8 cellular contexts compared by ENCODE assay signal in the genomic region with DNA sequence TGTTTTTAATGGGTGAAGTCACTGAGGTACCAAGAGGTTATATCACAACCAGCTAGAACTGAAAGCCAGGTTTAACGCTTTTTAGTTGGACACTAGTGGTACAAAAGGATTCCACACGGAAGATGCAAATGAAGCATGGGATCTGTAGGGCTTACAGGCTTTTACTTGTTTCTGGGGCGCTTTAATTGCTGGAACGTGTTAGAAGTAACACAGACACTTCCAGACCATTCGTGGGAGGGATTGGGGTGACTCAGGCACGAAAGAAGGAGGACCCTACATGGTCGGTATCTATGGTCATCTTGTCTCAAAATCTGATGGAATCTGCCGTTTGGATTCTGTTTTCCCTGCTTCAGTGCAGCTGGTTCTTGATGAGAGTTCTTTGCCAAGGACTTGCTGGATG. TPM values are rescaled to one million over a fixed set of nuclear protein-coding genes. Genes with fewer than 3 reads are reported as not detected.
DNase-seq lines count a peak whose midpoint lies in the region; ATAC-seq lines count a peak whose summit lies in the region.

No MANE protein-coding gene starts in this region.

- POLR2A ChIA-PET in activated CD4-positive, alpha-beta memory T cell treated with anti-CD3 and anti-CD28 coated beads for 36 hours (lab: Charles Lee): no interaction called here

- DNase-seq in T-helper 2 cell treated with Interferon-gamma antibody and Interleukin-4, amounts not matched to agents 5 μg/mL and 100 μg/mL, for 36 hours (ENCODE audit: low spot score): no peak
- DNase-seq in T-helper 2 cell (no peak), NCI-H2029 treated with DMSO at 0.1 percent for 48 hours (lab: John Stamatoyannopoulos, UW) (no peak), cortex of kidney (lab: John Stamatoyannopoulos, UW) (no peak), HK-2 (ENCODE audit: unreplicated experiment) (no peak)
- no peak for DNase-seq in activated CD4-positive, alpha-beta memory T cell treated with anti-CD3 and anti-CD28 coated beads for 36 hours
- DNase-seq in stimulated activated naive B cell treated with anti-CD40 and anti-IgM and Interleukin-4, amounts not matched to agents 10 μg/mL and 1 μg/mL and 100 μg/mL, for 72 hours: no peak

- H3K36me3 Mint-ChIP-seq in T-helper 2 cell treated with Interferon-gamma antibody and Interleukin-4, amounts not matched to agents 5 μg/mL and 100 μg/mL, for 36 hours (ENCODE audit: low read depth): peaks cover 20% of the 10 kb centered on the region
- H3K36me3 Mint-ChIP-seq in activated CD4-positive, alpha-beta memory T cell treated with anti-CD3 and anti-CD28 coated beads for 36 hours: peaks cover 12% of the 10 kb centered on the region
- peaks cover 21 to 22% of the 10 kb centered on the region in 2 donors for H3K36me3 Mint-ChIP-seq in stimulated activated naive B cell treated with anti-CD40 and anti-IgM and Interleukin-4, amounts not matched to agents 10 μg/mL and 1 μg/mL and 100 μg/mL, for 72 hours

- intact Hi-C loops in activated CD4-positive, alpha-beta memory T cell treated with anti-CD3 and anti-CD28 coated beads for 36 hours (cut with micrococcal nuclease): loop anchor here (2.0 kb wide), 1 partner anchor 799 kb away; the partner anchor contains the start of gene CCM2

- peaks cover 14% of the 10 kb centered on the region for H3K36me3 ChIP-seq in iPS-15b (ENCODE audit: control insufficient read depth, insufficient read depth, low read length)

- no peaks in the 10 kb centered on the region for H3K4me1 ChIP-seq in iPS-15b (ENCODE audit: control insufficient read depth, insufficient read depth, low read length)

- H3K27ac Mint-ChIP-seq in T-helper 2 cell treated with Interferon-gamma antibody and Interleukin-4, amounts not matched to agents 5 μg/mL and 100 μg/mL, for 36 hours: no peak overlapping the region
- H3K27ac Mint-ChIP-seq in activated CD4-positive, alpha-beta memory T cell treated with anti-CD3 and anti-CD28 coated beads for 36 hours: no peak overlapping the region
- no peak overlapping the region for H3K27ac Mint-ChIP-seq in stimulated activated naive B cell treated with anti-CD40 and anti-IgM and Interleukin-4, amounts not matched to agents 10 μg/mL and 1 μg/mL and 100 μg/mL, for 72 hours

- peaks cover 20% of the 10 kb centered on the region for H3K4me1 Mint-ChIP-seq in T-helper 2 cell treated with Interferon-gamma antibody and Interleukin-4, amounts not matched to agents 5 μg/mL and 100 μg/mL, for 36 hours (ENCODE audit: low read depth)
- peaks cover 28% of the 10 kb centered on the region for H3K4me1 Mint-ChIP-seq in activated CD4-positive, alpha-beta memory T cell treated with anti-CD3 and anti-CD28 coated beads for 36 hours (ENCODE audit: low read depth)
- peaks cover 23 to 25% of the 10 kb centered on the region in 2 donors for H3K4me1 Mint-ChIP-seq in stimulated activated naive B cell treated with anti-CD40 and anti-IgM and Interleukin-4, amounts not matched to agents 10 μg/mL and 1 μg/mL and 100 μg/mL, for 72 hours

- no peaks in the 10 kb centered on the region for H3K9me3 ChIP-seq in iPS-15b (ENCODE audit: control insufficient read depth, insufficient read depth, low read length)

- no peaks in the 10 kb centered on the region for H3K9me3 Mint-ChIP-seq in T-helper 2 cell treated with Interferon-gamma antibody and Interleukin-4, amounts not matched to agents 5 μg/mL and 100 μg/mL, for 36 hours
- H3K9me3 Mint-ChIP-seq in activated CD4-positive, alpha-beta memory T cell treated with anti-CD3 and anti-CD28 coated beads for 36 hours: no peaks in the 10 kb centered on the region
- H3K9me3 Mint-ChIP-seq in stimulated activated naive B cell treated with anti-CD40 and anti-IgM and Interleukin-4, amounts not matched to agents 10 μg/mL and 1 μg/mL and 100 μg/mL, for 72 hours: no peaks in the 10 kb centered on the region

- H3K27me3 Mint-ChIP-seq in T-helper 2 cell treated with Interferon-gamma antibody and Interleukin-4, amounts not matched to agents 5 μg/mL and 100 μg/mL, for 36 hours (ENCODE audit: low read depth): no peaks in the 10 kb centered on the region
- H3K27me3 Mint-ChIP-seq in activated CD4-positive, alpha-beta memory T cell treated with anti-CD3 and anti-CD28 coated beads for 36 hours: peaks cover 6% of the 10 kb centered on the region
- no peaks in the 10 kb centered on the region for H3K27me3 Mint-ChIP-seq in stimulated activated naive B cell treated with anti-CD40 and anti-IgM and Interleukin-4, amounts not matched to agents 10 μg/mL and 1 μg/mL and 100 μg/mL, for 72 hours

- CTCF ChIA-PET in activated CD4-positive, alpha-beta memory T cell treated with anti-CD3 and anti-CD28 coated beads for 36 hours (lab: Charles Lee): interaction anchor here (1.0 to 2.0 kb wide), 7 partner anchors 13 to 289 kb away, joined by 3 to 6 read pairs (median 4); no protein-coding TSS in a partner anchor

- peak overlapping the region; percentile 89 for H3K4me3 Mint-ChIP-seq in T-helper 2 cell treated with Interferon-gamma antibody and Interleukin-4, amounts not matched to agents 5 μg/mL and 100 μg/mL, for 36 hours
- peak overlapping the region; percentile 83 for H3K4me3 Mint-ChIP-seq in activated CD4-positive, alpha-beta memory T cell treated with anti-CD3 and anti-CD28 coated beads for 36 hours
- peak overlapping the region; percentile 92 to 93 for H3K4me3 Mint-ChIP-seq in stimulated activated naive B cell treated with anti-CD40 and anti-IgM and Interleukin-4, amounts not matched to agents 10 μg/mL and 1 μg/mL and 100 μg/mL, for 72 hours

- H3K9ac ChIP-seq in iPS-15b (ENCODE audit: low read depth, low read length): peak overlapping the region; percentile 74

- no peaks in the 10 kb centered on the region for H3K27me3 ChIP-seq in iPS-15b (ENCODE audit: control insufficient read depth, insufficient read depth, low read length)

- ATAC-seq in stimulated activated naive B cell treated with anti-CD40 and anti-IgM and Interleukin-4, amounts not matched to agents 10 μg/mL and 1 μg/mL and 100 μg/mL, for 72 hours (replicated peaks): no peak

- H3K4me3 ChIP-seq in iPS-15b (ENCODE audit: low read depth, low read length): peak overlapping the region; percentile 94

RNA-seq across cellular contexts. Expression of gene YKT6, which starts 1.0 kb away (rescaled TPM):
- 10 to 100 TPM; 57.0 to 60.4 TPM for total RNA-seq in activated CD4-positive, alpha-beta memory T cell treated with anti-CD3 and anti-CD28 coated beads for 36 hours

RNA-seq across cellular contexts. Expression of gene GCK, which starts 12.6 kb away (rescaled TPM):
- 1 to 10 TPM; 1.1 to 1.3 TPM for total RNA-seq in activated CD4-positive, alpha-beta memory T cell treated with anti-CD3 and anti-CD28 coated beads for 36 hours
